In genomic region chr12:31002999-31003398, GRCh38 we compare ENCODE assay signal across 11 cellular contexts.
DNase-seq lines count a peak whose midpoint lies in the region; ATAC-seq and TF ChIP-seq lines count a peak whose summit lies in the region.
"Had no signal": no experiment of that assay in that cellular context is flagged by ENCODE, and none has a peak within 500 bp of the region (broad histone marks: within the 10 kb centered on the region; RNA-seq: fewer than 3 reads in every experiment).

No MANE protein-coding gene starts in this region.

- DNase-seq in ACHN (peak; percentile 28), fibroblast of villous mesenchyme (ENCODE audit: low read depth) (peak; percentile 30), pons (ENCODE audit: low spot score) (no peak), NCI-H1930 (lab: John Stamatoyannopoulos, UW) (no peak), breast epithelium (ENCODE audit: low spot score in 2 of 2) (no peak), AG08396 (ENCODE audit: low spot score) (no peak)
- DNase-seq: NCI-H2081 treated with DMSO at 0.1 percent for 48 hours had no signal

- ATAC-seq in GM19351 (IDR thresholded peaks at IDR 0.05; ENCODE audit: unreplicated experiment) (peak; percentile 38), HG03097 (IDR thresholded peaks at IDR 0.05; ENCODE audit: low FRiP score, unreplicated experiment) (peak; percentile 54)

- TF ChIP-seq CTCF in fibroblast of villous mesenchyme (IDR thresholded peaks at IDR 0.05; ENCODE audit: insufficient read depth, low read depth, low read length) (no peak), breast epithelium (IDR thresholded peaks at IDR 0.05) (no peak)

- TF ChIP-seq POLR2A in breast epithelium (IDR thresholded peaks at IDR 0.05): no peak

- no peak overlapping the region for H3K4me3 ChIP-seq in fibroblast of villous mesenchyme (ENCODE audit: low read depth, low read length)
- no peak overlapping the region for H3K4me3 ChIP-seq in breast epithelium
- H3K4me3 ChIP-seq: esophagus muscularis mucosa, vagina had no signal

- no peak overlapping the region for H3K27ac ChIP-seq in breast epithelium
- H3K27ac ChIP-seq: esophagus muscularis mucosa, vagina had no signal

- H3K9me3 ChIP-seq in breast epithelium: no peaks in the 10 kb centered on the region
- H3K9me3 ChIP-seq: esophagus muscularis mucosa, vagina had no signal

- H3K27me3 ChIP-seq in breast epithelium: no peaks in the 10 kb centered on the region
- H3K27me3 ChIP-seq: esophagus muscularis mucosa, vagina had no signal

- no peaks in the 10 kb centered on the region for H3K4me1 ChIP-seq in breast epithelium
- H3K4me1 ChIP-seq: esophagus muscularis mucosa had no signal

- no peaks in the 10 kb centered on the region for H3K36me3 ChIP-seq in breast epithelium
- H3K36me3 ChIP-seq: esophagus muscularis mucosa, vagina had no signal

- in situ Hi-C loops in ACHN (cut with HindIII; ENCODE audit: low pct_ligation_motif_present, low pct_unique_long_range_greater_than_20kb, low sequenced_read_pairs): no loop called here

- intact Hi-C loops in breast epithelium (cut with DNase I; ENCODE audit: low total_unique reads): no loop called here

Comparison
In these comparisons a context has a peak if more than half of its experiments do, and no peak if none do; other contexts are left out.
1. DNase-seq: peak in ACHN (single experiment) and fibroblast of villous mesenchyme (single experiment); none in pons (single experiment), NCI-H1930 (0 of 2), breast epithelium (0 of 2) and AG08396 (single experiment).